In the genomic region with DNA sequence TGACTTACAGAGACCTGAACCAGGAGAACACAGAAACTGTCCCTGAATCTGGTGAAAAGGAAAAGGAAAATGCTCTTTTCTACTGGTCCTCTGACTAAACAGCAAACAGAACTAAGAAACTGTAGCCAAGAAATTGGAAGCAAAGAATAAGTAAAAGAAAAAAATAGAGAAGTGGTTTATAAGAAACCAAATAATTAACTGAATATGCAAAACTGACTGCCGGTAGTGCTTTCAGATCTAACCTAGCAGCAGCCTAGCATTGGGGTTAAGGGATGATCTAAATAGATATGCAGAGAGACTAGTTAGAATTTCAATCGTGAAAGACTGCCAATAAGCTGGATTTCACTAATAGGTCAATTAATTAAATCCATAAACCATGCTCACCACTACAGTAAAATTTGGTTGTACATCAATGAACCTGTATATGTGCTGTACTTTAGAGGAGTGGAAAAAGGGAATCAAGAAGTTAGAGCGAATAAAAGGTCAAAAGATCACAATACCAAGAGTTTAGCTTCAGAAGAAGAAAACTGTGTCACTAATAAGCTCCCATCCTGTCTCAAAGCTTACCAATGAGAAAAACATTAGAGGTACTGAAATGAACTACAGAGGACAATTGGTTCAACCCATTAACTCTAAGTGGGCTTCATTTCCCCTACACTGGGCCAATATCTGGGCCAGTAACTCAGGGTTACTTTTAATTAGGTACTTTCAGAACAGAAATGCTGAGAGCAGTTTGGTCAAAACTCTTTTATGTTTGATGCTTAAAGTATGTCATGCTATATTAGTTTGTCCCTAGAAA, we compare ENCODE assay signal across 13 cellular contexts. TPM values are rescaled to one million over a fixed set of nuclear protein-coding genes. Genes with fewer than 3 reads are reported as not detected.
DNase-seq lines count a peak whose midpoint lies in the region; ATAC-seq and TF ChIP-seq lines count a peak whose summit lies in the region.
"Had no signal": no experiment of that assay in that cellular context is flagged by ENCODE, and none has a peak within 500 bp of the region (broad histone marks: within the 10 kb centered on the region; RNA-seq: fewer than 3 reads in every experiment).

No MANE protein-coding gene starts in this region.

- intact Hi-C loops in activated T-helper 2 cell treated with anti-CD3 and anti-CD28 coated beads, Interferon-gamma antibody, Interleukin-2, Interleukin-4, amounts not matched to agents 10 μg/mL and 5 μg/mL and 100 μg/mL, durations not matched to agents 14 hours and 24 hours and 36 hours (cut with micrococcal nuclease): no loop called here

- H3K27ac Mint-ChIP-seq in activated T-helper 2 cell treated with anti-CD3 and anti-CD28 coated beads, Interferon-gamma antibody, Interleukin-2, Interleukin-4, amounts not matched to agents 10 μg/mL and 5 μg/mL and 100 μg/mL, durations not matched to agents 14 hours and 24 hours and 36 hours: no peak overlapping the region
- H3K27ac Mint-ChIP-seq: naive thymus-derived CD4-positive, alpha-beta T cell had no signal

- no peaks in the 10 kb centered on the region for H3K9me3 Mint-ChIP-seq in activated T-helper 2 cell treated with anti-CD3 and anti-CD28 coated beads, Interferon-gamma antibody, Interleukin-2, Interleukin-4, amounts not matched to agents 10 μg/mL and 5 μg/mL and 100 μg/mL, durations not matched to agents 14 hours and 24 hours and 36 hours

- no peak for TF ChIP-seq CTCF in GM06990 (IDR thresholded peaks at IDR 0.05; ENCODE audit: insufficient read depth, low read length, poor library complexity, severe bottlenecking)

- H3K36me3 Mint-ChIP-seq in activated T-helper 2 cell treated with anti-CD3 and anti-CD28 coated beads, Interferon-gamma antibody, Interleukin-2, Interleukin-4, amounts not matched to agents 10 μg/mL and 5 μg/mL and 100 μg/mL, durations not matched to agents 14 hours and 24 hours and 36 hours (ENCODE audit: low read depth): no peaks in the 10 kb centered on the region

- peaks cover 3% of the 10 kb centered on the region for H3K4me1 Mint-ChIP-seq in activated T-helper 2 cell treated with anti-CD3 and anti-CD28 coated beads, Interferon-gamma antibody, Interleukin-2, Interleukin-4, amounts not matched to agents 10 μg/mL and 5 μg/mL and 100 μg/mL, durations not matched to agents 14 hours and 24 hours and 36 hours (ENCODE audit: low read depth)
- H3K4me1 Mint-ChIP-seq: naive thymus-derived CD4-positive, alpha-beta T cell had no signal

- ATAC-seq in GM19395 (IDR thresholded peaks at IDR 0.05; ENCODE audit: unreplicated experiment) (peak; percentile 84), HG02623 (IDR thresholded peaks at IDR 0.05; ENCODE audit: unreplicated experiment) (peak; percentile 72), HG03342 (IDR thresholded peaks at IDR 0.05; ENCODE audit: unreplicated experiment) (peak; percentile 75), HG03196 (IDR thresholded peaks at IDR 0.05; ENCODE audit: unreplicated experiment) (no peak)
- ATAC-seq: naive thymus-derived CD4-positive, alpha-beta T cell had no signal

- no peak overlapping the region for H3K4me3 ChIP-seq in GM06990 (replicated peaks; ENCODE audit: low read depth, low read length)
- H3K4me3 ChIP-seq: right atrium auricular region, suprapubic skin had no signal

- H3K4me3 Mint-ChIP-seq in activated T-helper 2 cell treated with anti-CD3 and anti-CD28 coated beads, Interferon-gamma antibody, Interleukin-2, Interleukin-4, amounts not matched to agents 10 μg/mL and 5 μg/mL and 100 μg/mL, durations not matched to agents 14 hours and 24 hours and 36 hours (ENCODE audit: low read depth): no peak overlapping the region
- H3K4me3 Mint-ChIP-seq: naive thymus-derived CD4-positive, alpha-beta T cell had no signal

- DNase-seq in GM06990 (ENCODE audit: extremely low read depth, insufficient read length) (peak; percentile 37), NCI-H146 treated with DMSO at 0.1 percent for 48 hours (lab: John Stamatoyannopoulos, UW; ENCODE audit: unreplicated experiment) (no peak)
- no peak for DNase-seq in activated T-helper 2 cell treated with anti-CD3 and anti-CD28 coated beads, Interferon-gamma antibody, Interleukin-2, Interleukin-4, amounts not matched to agents 10 μg/mL and 5 μg/mL and 100 μg/mL, durations not matched to agents 14 hours and 24 hours and 36 hours (ENCODE audit: low spot score)
- DNase-seq in activated effector memory CD4-positive, alpha-beta T cell treated with anti-CD3 and anti-CD28 coated beads, Interleukin-2, amount 50 U/mL, for 16 hours: no peak
- DNase-seq: foreskin fibroblast; MM.1S; naive thymus-derived CD4-positive, alpha-beta T cell had no signal

- H3K27me3 ChIP-seq in GM06990 (replicated peaks; ENCODE audit: control insufficient read depth, insufficient read depth, low read length): no peaks in the 10 kb centered on the region
- H3K27me3 ChIP-seq: right atrium auricular region, suprapubic skin had no signal

- H3K36me3 ChIP-seq in GM06990 (ENCODE audit: control insufficient read depth, insufficient read depth, low read length): no peaks in the 10 kb centered on the region
- H3K36me3 ChIP-seq: right atrium auricular region, suprapubic skin had no signal

- H3K27me3 Mint-ChIP-seq in activated T-helper 2 cell treated with anti-CD3 and anti-CD28 coated beads, Interferon-gamma antibody, Interleukin-2, Interleukin-4, amounts not matched to agents 10 μg/mL and 5 μg/mL and 100 μg/mL, durations not matched to agents 14 hours and 24 hours and 36 hours (ENCODE audit: low read depth): no peaks in the 10 kb centered on the region
- H3K27me3 Mint-ChIP-seq: naive thymus-derived CD4-positive, alpha-beta T cell had no signal

RNA-seq across cellular contexts. Expression of a gene that starts 53.6 kb away (rescaled TPM):
- 0.05 and 0.32 TPM in 2 replicates for total RNA-seq in activated T-helper 2 cell treated with anti-CD3 and anti-CD28 coated beads, Interferon-gamma antibody, Interleukin-2, Interleukin-4, amounts not matched to agents 10 μg/mL and 5 μg/mL and 100 μg/mL, durations not matched to agents 14 hours and 24 hours and 36 hours
